In the genomic region with DNA sequence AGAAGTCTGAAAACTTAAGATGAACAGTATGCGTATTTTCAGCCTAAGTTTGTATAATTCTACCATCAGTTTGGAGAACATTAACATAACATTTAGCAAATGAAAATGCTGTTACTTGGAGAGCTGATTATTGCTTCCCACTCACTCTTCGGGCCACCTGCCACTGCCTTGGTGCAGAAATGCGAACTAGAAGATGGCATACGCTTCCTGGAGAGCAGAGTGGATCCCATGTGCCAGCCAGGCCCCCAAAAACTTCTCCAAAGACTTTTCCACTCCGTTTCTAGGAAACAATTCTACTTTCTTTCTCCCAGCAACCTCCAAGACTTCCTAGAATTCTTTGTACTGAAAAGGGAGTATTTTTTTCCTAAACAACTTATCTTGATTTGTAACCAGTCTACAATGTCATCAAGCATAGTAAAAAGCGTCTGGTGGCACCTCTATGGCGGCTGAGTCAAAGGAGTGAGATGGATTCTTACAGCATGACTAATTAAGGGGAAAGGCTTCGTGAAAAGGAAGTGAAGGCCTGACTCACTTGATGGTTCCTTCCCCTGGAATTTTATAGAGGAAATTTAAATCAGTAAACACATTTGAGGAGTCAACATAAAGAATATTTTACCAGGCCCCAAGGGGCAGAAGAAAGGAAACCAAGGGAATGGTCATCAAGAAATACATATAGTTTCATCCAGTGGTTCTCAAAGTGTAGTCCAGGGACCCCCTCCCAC, we compare ENCODE assay signal across 10 cellular contexts. TPM values are rescaled to one million over a fixed set of nuclear protein-coding genes. Genes with fewer than 3 reads are reported as not detected.
A peak's percentile ranks its signal among the peaks of the same experiment; 100 is the strongest.
DNase-seq lines count a peak whose midpoint lies in the region; ATAC-seq and TF ChIP-seq lines count a peak whose summit lies in the region.
"Had no signal": no experiment of that assay in that cellular context is flagged by ENCODE, and none has a peak within 500 bp of the region (broad histone marks: within the 10 kb centered on the region; RNA-seq: fewer than 3 reads in every experiment).

No MANE protein-coding gene starts in this region.

- BruUV-seq in Calu3 (replicated peaks; lab: Mats Ljungman, UMichigan) = no TSS peak
- BruUV-seq in Panc1 (replicated peaks; lab: Mats Ljungman, UMichigan) = no TSS peak

- H3K9me3 ChIP-seq in Panc1 (ENCODE audit: control insufficient read depth, insufficient read depth, low read depth, low read length) = no peaks in the 10 kb centered on the region

- peak overlapping the region; percentile 99 for H3K27ac ChIP-seq in Panc1 (ENCODE audit: low read length)

- H3K27me3 ChIP-seq in Panc1 (ENCODE audit: control insufficient read depth, insufficient read depth, low read length) = no peaks in the 10 kb centered on the region

- peaks cover 87% of the 10 kb centered on the region for H3K4me1 ChIP-seq in Panc1 (ENCODE audit: control insufficient read depth, insufficient read depth, low read length)

- H3K27me3 Mint-ChIP-seq in Calu3 (ENCODE audit: unreplicated experiment) (no peaks in the 10 kb centered on the region), neural crest cell (ENCODE audit: low read depth) (no peaks in the 10 kb centered on the region)
- H3K27me3 Mint-ChIP-seq: stimulated activated naive B cell treated with anti-CD40 and anti-IgM and Interleukin-4, amounts not matched to agents 10 μg/mL and 1 μg/mL and 100 μg/mL, for 72 hours had no signal

- no peak for TF ChIP-seq CTCF in Calu3 (IDR thresholded peaks at IDR 0.05; ENCODE audit: unreplicated experiment)
- TF ChIP-seq CTCF in Panc1 (IDR thresholded peaks at IDR 0.05) = no peak
- no peak for TF ChIP-seq CTCF in neural crest cell (conservative IDR thresholded peaks at IDR 0.05)

- intact Hi-C loops in Calu3 (cut with micrococcal nuclease; ENCODE audit: unreplicated experiment) (loop anchor here (5.0 kb wide), 3 partner anchors 74 to 384 kb away; no protein-coding TSS in a partner anchor), Panc1 (cut with micrococcal nuclease; ENCODE audit: unreplicated experiment) (loop anchor here (5.0 to 10.0 kb wide), 2 partner anchors 101 to 223 kb away; no protein-coding TSS in a partner anchor)

- peak overlapping the region; percentile 98 for H3K27ac Mint-ChIP-seq in Calu3 (ENCODE audit: unreplicated experiment)
- H3K27ac Mint-ChIP-seq in neural crest cell (ENCODE audit: unreplicated experiment) = peak overlapping the region; percentile 71
- no peak overlapping the region for H3K27ac Mint-ChIP-seq in stimulated activated effector memory CD8-positive, alpha-beta T cell treated with anti-CD3 and anti-CD28 coated beads, Interleukin-12 subunit alpha, Interleukin-12 subunit beta, amount 100 ng/mL, for 72 hours
- H3K27ac Mint-ChIP-seq: activated CD8-positive, alpha-beta T cell treated with anti-CD3 and anti-CD28 coated beads, Interleukin-2, amount 10 ng/mL, durations not matched to agents 7 days and 5 days; stimulated activated naive B cell treated with anti-CD40 and anti-IgM and Interleukin-4, amounts not matched to agents 10 μg/mL and 1 μg/mL and 100 μg/mL, for 72 hours had no signal

- 0 out of 4 replicates have a peak overlapping the region, but pooled peaks of 1 of the 2 experiments have one; percentile 21 for H3K4me3 ChIP-seq in Panc1 (ENCODE audit: low read depth in 2 of 2, low read length in 2 of 2)

- POLR2A ChIA-PET in Panc1 (lab: Charles Lee) = interaction anchor here (0.7 kb wide), 1 partner anchor 10 kb away, joined by 3 read pairs; no protein-coding TSS in a partner anchor

- in situ Hi-C loops in Panc1 (cut with HindIII; ENCODE audit: low pct_unique_long_range_greater_than_20kb, low sequenced_read_pairs) = no loop called here

- ATAC-seq in Panc1 = peak; percentile 94
- ATAC-seq in esophagus mucosa = peak; percentile 95
- no peak for ATAC-seq in stimulated activated effector memory CD8-positive, alpha-beta T cell treated with anti-CD3 and anti-CD28 coated beads, Interleukin-12 subunit alpha, Interleukin-12 subunit beta, amount 100 ng/mL, for 72 hours
- ATAC-seq: activated CD8-positive, alpha-beta T cell treated with anti-CD3 and anti-CD28 coated beads, Interleukin-2, amount 10 ng/mL, durations not matched to agents 7 days and 5 days; stimulated activated naive B cell treated with anti-CD40 and anti-IgM and Interleukin-4, amounts not matched to agents 10 μg/mL and 1 μg/mL and 100 μg/mL, for 72 hours had no signal

- H3K4me3 Mint-ChIP-seq in Calu3 (ENCODE audit: low read depth, unreplicated experiment) = peak overlapping the region; percentile 43
- no peak overlapping the region for H3K4me3 Mint-ChIP-seq in neural crest cell
- no peak overlapping the region for H3K4me3 Mint-ChIP-seq in stimulated activated effector memory CD8-positive, alpha-beta T cell treated with anti-CD3 and anti-CD28 coated beads, Interleukin-12 subunit alpha, Interleukin-12 subunit beta, amount 100 ng/mL, for 72 hours
- H3K4me3 Mint-ChIP-seq: activated CD8-positive, alpha-beta T cell treated with anti-CD3 and anti-CD28 coated beads, Interleukin-2, amount 10 ng/mL, durations not matched to agents 7 days and 5 days; stimulated activated naive B cell treated with anti-CD40 and anti-IgM and Interleukin-4, amounts not matched to agents 10 μg/mL and 1 μg/mL and 100 μg/mL, for 72 hours had no signal

- CTCF ChIA-PET in Calu3 (lab: Charles Lee) = no interaction called here
- CTCF ChIA-PET in Panc1 (lab: Charles Lee) = no interaction called here

- DNase-seq in Calu3 = peak; percentile 64
- peak; percentile 86 for DNase-seq in Panc1 (ENCODE audit: low read depth, low spot score)
- no peak for DNase-seq in neural crest cell (ENCODE audit: low read depth, low spot score)
- no peak for DNase-seq in SHP77 treated with DMSO at 0.1 percent for 48 hours (lab: John Stamatoyannopoulos, UW)
- no peak for DNase-seq in NK-92 treated with Interleukin-12 subunit alpha and Interleukin-12 subunit beta, amount 100 ng/mL, for 24 hours (lab: John Stamatoyannopoulos, UW)
- DNase-seq in stimulated activated effector memory CD8-positive, alpha-beta T cell treated with anti-CD3 and anti-CD28 coated beads, Interleukin-12 subunit alpha, Interleukin-12 subunit beta, amount 100 ng/mL, for 72 hours (ENCODE audit: low spot score in 2 of 2) = no peak
- DNase-seq in NCI-H1048 (lab: John Stamatoyannopoulos, UW) = no peak
- DNase-seq: activated CD8-positive, alpha-beta T cell treated with anti-CD3 and anti-CD28 coated beads, Interleukin-2, amount 10 ng/mL, durations not matched to agents 7 days and 5 days; stimulated activated naive B cell treated with anti-CD40 and anti-IgM and Interleukin-4, amounts not matched to agents 10 μg/mL and 1 μg/mL and 100 μg/mL, for 72 hours had no signal

- peaks cover 38% of the 10 kb centered on the region for H3K4me1 Mint-ChIP-seq in Calu3 (ENCODE audit: low read depth, unreplicated experiment)
- peaks cover 19% of the 10 kb centered on the region for H3K4me1 Mint-ChIP-seq in neural crest cell
- peaks cover 20% of the 10 kb centered on the region for H3K4me1 Mint-ChIP-seq in stimulated activated effector memory CD8-positive, alpha-beta T cell treated with anti-CD3 and anti-CD28 coated beads, Interleukin-12 subunit alpha, Interleukin-12 subunit beta, amount 100 ng/mL, for 72 hours

- H3K36me3 Mint-ChIP-seq in Calu3 (ENCODE audit: insufficient read depth, unreplicated experiment) = peaks cover 21% of the 10 kb centered on the region
- H3K36me3 Mint-ChIP-seq in neural crest cell (ENCODE audit: low read depth) = peaks cover 19% of the 10 kb centered on the region
- peaks cover 37% of the 10 kb centered on the region for H3K36me3 Mint-ChIP-seq in stimulated activated effector memory CD8-positive, alpha-beta T cell treated with anti-CD3 and anti-CD28 coated beads, Interleukin-12 subunit alpha, Interleukin-12 subunit beta, amount 100 ng/mL, for 72 hours

- no peaks in the 10 kb centered on the region for H3K9me3 Mint-ChIP-seq in Calu3 (ENCODE audit: low read depth, unreplicated experiment)
- H3K9me3 Mint-ChIP-seq in neural crest cell = no peaks in the 10 kb centered on the region
- no peaks in the 10 kb centered on the region for H3K9me3 Mint-ChIP-seq in stimulated activated effector memory CD8-positive, alpha-beta T cell treated with anti-CD3 and anti-CD28 coated beads, Interleukin-12 subunit alpha, Interleukin-12 subunit beta, amount 100 ng/mL, for 72 hours
- H3K9me3 Mint-ChIP-seq: stimulated activated naive B cell treated with anti-CD40 and anti-IgM and Interleukin-4, amounts not matched to agents 10 μg/mL and 1 μg/mL and 100 μg/mL, for 72 hours had no signal

- peaks cover 13% of the 10 kb centered on the region; the same call in 1 of the 2 replicates for H3K36me3 ChIP-seq in Panc1 (ENCODE audit: control insufficient read depth, insufficient read depth, low read length)

RNA-seq across cellular contexts. Expression of gene FEZ2, which starts 36.6 kb away (rescaled TPM):
- total RNA-seq in Calu3 (2022) (46.7 and 47.6 TPM in 2 replicates), Panc1 (2021; ENCODE audit: unreplicated experiment) (51.1 TPM), esophagus mucosa (19.8 TPM), neural crest cell (43.5 and 48.0 TPM in 2 replicates)
- polyA plus RNA-seq in Panc1 (2012; ENCODE audit: insufficient read length) = 37.1 TPM

Comparison
In these comparisons a context has a peak if more than half of its experiments do, and no peak if none do; other contexts are left out.
1. DNase-seq: peak in Calu3 (single experiment) and Panc1 (single experiment); none in neural crest cell (single experiment), SHP77 treated with DMSO at 0.1 percent for 48 hours (single experiment), NK-92 treated with Interleukin-12 subunit alpha and Interleukin-12 subunit beta, amount 100 ng/mL, for 24 hours (single experiment), stimulated activated effector memory CD8-positive, alpha-beta T cell treated with anti-CD3 and anti-CD28 coated beads, Interleukin-12 subunit alpha, Interleukin-12 subunit beta, amount 100 ng/mL, for 72 hours (0 of 2) and NCI-H1048 (single experiment).